Comparison of ENCODE assay signal across 15 cellular contexts in the genomic region with DNA sequence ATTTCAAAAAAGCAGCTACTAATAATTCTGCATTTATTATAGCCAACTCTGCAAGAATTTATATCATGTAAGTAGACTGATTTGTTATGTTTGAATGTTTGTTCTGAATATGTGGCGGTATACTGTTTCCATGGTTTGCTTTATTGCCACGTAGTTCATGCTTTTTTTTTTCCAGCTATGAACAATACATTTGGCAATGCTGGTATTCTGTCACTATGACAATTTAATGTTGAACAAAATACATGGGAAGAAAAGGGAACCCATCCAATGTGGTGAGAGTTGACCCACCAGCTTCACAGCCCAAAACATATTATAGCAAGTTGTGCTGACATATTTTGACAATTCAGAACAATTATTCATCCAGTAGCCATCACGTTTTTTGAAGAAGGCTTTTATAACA.
DNase-seq lines count a peak whose midpoint lies in the region; TF ChIP-seq lines count a peak whose summit lies in the region.
"Had no signal": no experiment of that assay in that cellular context is flagged by ENCODE, and none has a peak within 500 bp of the region (broad histone marks: within the 10 kb centered on the region; RNA-seq: fewer than 3 reads in every experiment).

No MANE protein-coding gene starts in this region.

- TF ChIP-seq CTCF in cardiac fibroblast (IDR thresholded peaks at IDR 0.05; ENCODE audit: low read depth, low read length) (no peak), fibroblast of mammary gland (conservative IDR thresholded peaks at IDR 0.05; ENCODE audit: control insufficient read depth, insufficient read depth, low read depth, low read length) (no peak)

- DNase-seq in cardiac fibroblast (ENCODE audit: low read depth in 2 of 2) = peak; percentile 15 to 41
- DNase-seq in fibroblast of mammary gland (ENCODE audit: low read depth) = peak; percentile 34
- DNase-seq in stromal cell of bone marrow (ENCODE audit: low read depth) = peak; percentile 21
- no peak for DNase-seq in SHP77 (lab: John Stamatoyannopoulos, UW)
- DNase-seq in activated naive CD4-positive, alpha-beta T cell treated with anti-CD3 and anti-CD28 coated beads for 36 hours = no peak
- DNase-seq in EL = no peak
- DNase-seq: Caco-2; CD8-positive, alpha-beta memory T cell; DND-41; GF-D8; GOT3; H9 had no signal

- no peaks in the 10 kb centered on the region for H3K9me3 Mint-ChIP-seq in activated naive CD4-positive, alpha-beta T cell treated with anti-CD3 and anti-CD28 coated beads for 36 hours
- H3K9me3 Mint-ChIP-seq: CD8-positive, alpha-beta memory T cell; H9 had no signal

- CTCF ChIA-PET in activated naive CD4-positive, alpha-beta T cell treated with anti-CD3 and anti-CD28 coated beads for 36 hours (lab: Charles Lee) = no interaction called here

- H3K4me3 ChIP-seq in cardiac fibroblast (replicated peaks in 1 of 2; ENCODE audit: low read depth in 2 of 2, low read length in 2 of 2) (no peak overlapping the region), fibroblast of mammary gland (ENCODE audit: control insufficient read depth, low read depth, low read length) (no peak overlapping the region)
- H3K4me3 ChIP-seq: A549 had no signal

- peaks cover 22% of the 10 kb centered on the region for H3K27me3 Mint-ChIP-seq in activated naive CD4-positive, alpha-beta T cell treated with anti-CD3 and anti-CD28 coated beads for 36 hours (ENCODE audit: low read depth)

- H3K27ac Mint-ChIP-seq in activated naive CD4-positive, alpha-beta T cell treated with anti-CD3 and anti-CD28 coated beads for 36 hours = no peak overlapping the region
- H3K27ac Mint-ChIP-seq: CD14-positive monocyte, H9, IgD-negative memory B cell had no signal

- intact Hi-C loops in activated naive CD4-positive, alpha-beta T cell treated with anti-CD3 and anti-CD28 coated beads for 36 hours (cut with micrococcal nuclease) = no loop called here

- H3K4me3 Mint-ChIP-seq in activated naive CD4-positive, alpha-beta T cell treated with anti-CD3 and anti-CD28 coated beads for 36 hours = no peak overlapping the region
- H3K4me3 Mint-ChIP-seq: CD14-positive monocyte; CD8-positive, alpha-beta memory T cell; H9; IgD-negative memory B cell had no signal

- peaks cover 6% of the 10 kb centered on the region for H3K4me1 Mint-ChIP-seq in activated naive CD4-positive, alpha-beta T cell treated with anti-CD3 and anti-CD28 coated beads for 36 hours (ENCODE audit: low read depth)
- H3K4me1 Mint-ChIP-seq: CD8-positive, alpha-beta memory T cell; H9; IgD-negative memory B cell had no signal

- no peaks in the 10 kb centered on the region for H3K36me3 Mint-ChIP-seq in activated naive CD4-positive, alpha-beta T cell treated with anti-CD3 and anti-CD28 coated beads for 36 hours (ENCODE audit: low read depth)
- H3K36me3 Mint-ChIP-seq: CD14-positive monocyte; CD8-positive, alpha-beta memory T cell; IgD-negative memory B cell had no signal

Comparison
In these comparisons a context has a peak if more than half of its experiments do, and no peak if none do; other contexts are left out.
1. DNase-seq: peak in cardiac fibroblast (2 of 2), fibroblast of mammary gland (single experiment) and stromal cell of bone marrow (single experiment); none in SHP77 (0 of 2), activated naive CD4-positive, alpha-beta T cell treated with anti-CD3 and anti-CD28 coated beads for 36 hours (single experiment) and EL (single experiment).